Comparison of ENCODE assay signal across 16 cellular contexts in the genomic region with DNA sequence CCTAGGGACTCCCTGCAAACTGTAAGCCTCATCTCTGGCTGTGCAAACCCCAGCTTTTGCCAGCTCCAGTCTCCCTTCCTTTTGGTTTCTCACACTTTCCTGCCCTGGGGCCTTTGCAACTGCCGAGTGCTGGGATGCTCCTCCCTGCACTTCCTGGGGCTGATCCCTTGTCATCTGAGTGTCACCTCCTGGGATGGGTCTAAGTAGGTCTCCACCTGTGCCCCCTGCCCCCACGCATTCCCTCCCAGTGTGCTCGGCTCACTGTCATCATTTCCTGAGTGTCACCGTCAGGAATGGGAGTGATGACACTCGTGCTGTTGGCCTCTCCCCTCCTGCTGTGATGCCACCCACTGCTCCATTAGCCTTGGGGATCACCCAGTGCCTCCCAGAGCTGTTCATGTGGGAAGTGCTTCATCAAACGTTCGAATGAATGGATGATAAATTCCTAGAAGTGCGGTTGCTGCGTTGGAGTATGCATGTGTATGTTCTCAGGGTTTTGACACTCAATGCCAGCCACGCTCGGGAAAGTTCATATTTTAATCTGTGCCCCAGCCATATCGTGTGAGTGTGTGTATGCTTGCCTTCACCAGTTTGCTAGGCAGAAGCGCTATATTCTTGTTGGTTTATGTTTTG.
"Had no signal": no experiment of that assay in that cellular context is flagged by ENCODE, and none has a peak within 500 bp of the region (broad histone marks: within the 10 kb centered on the region; RNA-seq: fewer than 3 reads in every experiment).

No MANE protein-coding gene starts in this region.

- ATAC-seq: left ventricle myocardium superior; natural killer cell treated with Interleukin-12 subunit alpha and Interleukin-12 subunit beta and Interleukin-15 and Interleukin-18, amount 100 ng/mL, for 72 hours; stimulated activated naive B cell treated with anti-CD40 and anti-IgM and Interleukin-4, amounts not matched to agents 10 μg/mL and 1 μg/mL and 100 μg/mL, for 72 hours had no signal

- H3K36me3 ChIP-seq: adrenal gland, cardiac muscle cell, thyroid gland, uterus had no signal

- H3K27me3 Mint-ChIP-seq: activated naive CD4-positive, alpha-beta T cell treated with anti-CD3 and anti-CD28 coated beads, Interleukin-2, amount 50 U/mL, for 24 hours; activated T-cell treated with anti-CD3 and anti-CD28 coated beads, Interleukin-2, amount 50 U/mL, for 24 hours; stimulated activated naive B cell treated with anti-CD40 and anti-IgM and Interleukin-4, amounts not matched to agents 10 μg/mL and 1 μg/mL and 100 μg/mL, for 72 hours had no signal

- H3K27ac ChIP-seq: adrenal gland, cardiac muscle cell, thyroid gland, uterus, VCaP had no signal

- H3K9me3 ChIP-seq: thyroid gland, uterus had no signal

- H3K4me3 Mint-ChIP-seq: activated CD4-positive, alpha-beta memory T cell treated with anti-CD3 and anti-CD28 coated beads for 36 hours; activated naive CD4-positive, alpha-beta T cell treated with anti-CD3 and anti-CD28 coated beads, Interleukin-2, amount 50 U/mL, for 24 hours; activated T-cell treated with anti-CD3 and anti-CD28 coated beads, Interleukin-2, amount 50 U/mL, for 24 hours; natural killer cell treated with Interleukin-12 subunit alpha and Interleukin-12 subunit beta and Interleukin-15 and Interleukin-18, amount 100 ng/mL, for 72 hours; stimulated activated naive B cell treated with anti-CD40 and anti-IgM and Interleukin-4, amounts not matched to agents 10 μg/mL and 1 μg/mL and 100 μg/mL, for 72 hours had no signal

- H3K27ac Mint-ChIP-seq: activated CD4-positive, alpha-beta memory T cell treated with anti-CD3 and anti-CD28 coated beads for 36 hours; activated naive CD4-positive, alpha-beta T cell treated with anti-CD3 and anti-CD28 coated beads, Interleukin-2, amount 50 U/mL, for 24 hours; activated T-cell treated with anti-CD3 and anti-CD28 coated beads, Interleukin-2, amount 50 U/mL, for 24 hours; natural killer cell treated with Interleukin-12 subunit alpha and Interleukin-12 subunit beta and Interleukin-15 and Interleukin-18, amount 100 ng/mL, for 72 hours; stimulated activated naive B cell treated with anti-CD40 and anti-IgM and Interleukin-4, amounts not matched to agents 10 μg/mL and 1 μg/mL and 100 μg/mL, for 72 hours had no signal

- H3K4me1 Mint-ChIP-seq: activated naive CD4-positive, alpha-beta T cell treated with anti-CD3 and anti-CD28 coated beads, Interleukin-2, amount 50 U/mL, for 24 hours had no signal

- DNase-seq: activated CD4-positive, alpha-beta memory T cell treated with anti-CD3 and anti-CD28 coated beads for 36 hours; activated effector memory CD4-positive, alpha-beta T cell treated with Interleukin-2 at 50 U/mL for 16 hours; activated T-cell treated with anti-CD3 and anti-CD28 coated beads, Interleukin-2, amount 50 U/mL, for 24 hours; adrenal gland; hippocampal formation; left ventricle myocardium superior; mesenchymal stem cell; retina; stimulated activated CD4-positive, alpha-beta T cell treated with anti-CD3 and anti-CD28 coated beads, Interleukin-2, amount 100 ng/mL, for 48 hours; stimulated activated naive B cell treated with anti-CD40 and anti-IgM and Interleukin-4, amounts not matched to agents 10 μg/mL and 1 μg/mL and 100 μg/mL, for 72 hours; thyroid gland; uterus had no signal

- H3K27me3 ChIP-seq: adrenal gland, thyroid gland, uterus had no signal

- H3K4me3 ChIP-seq: adrenal gland, cardiac muscle cell, thyroid gland, uterus had no signal
